ENCODE assay signal across 40 cellular contexts in the genomic region with DNA sequence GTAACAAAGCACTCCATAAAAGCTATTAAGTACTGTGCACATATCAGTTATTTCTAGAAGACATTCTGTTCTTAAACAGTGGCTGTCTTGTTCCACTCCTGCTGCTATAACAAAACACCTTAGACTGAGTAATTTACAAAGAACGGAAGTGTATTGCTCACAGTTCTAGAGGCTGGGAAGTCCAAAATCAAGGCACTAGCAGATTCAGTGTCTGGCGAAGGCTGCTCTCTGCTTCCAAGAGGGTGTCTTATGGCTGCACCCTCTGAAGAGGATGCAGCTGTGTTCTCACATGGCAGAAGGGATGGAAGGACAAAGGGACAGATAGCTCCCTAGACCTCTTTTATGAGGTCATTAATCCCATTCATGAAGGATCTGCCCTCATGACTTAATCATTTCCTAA.
"Had no signal": no experiment of that assay in that cellular context is flagged by ENCODE, and none has a peak within 500 bp of the region (broad histone marks: within the 10 kb centered on the region; RNA-seq: fewer than 3 reads in every experiment).

No MANE protein-coding gene starts in this region.

- FAIRE-seq: astrocyte, bronchial epithelial cell had no signal

- H3K36me3 ChIP-seq: adrenal gland, ascending aorta, brain microvascular endothelial cell, breast epithelium, cardiac muscle cell had no signal

- H3K4me3 Mint-ChIP-seq: activated naive CD4-positive, alpha-beta T cell treated with anti-CD3 and anti-CD28 coated beads for 36 hours; activated naive CD4-positive, alpha-beta T cell treated with anti-CD3 and anti-CD28 coated beads, Interleukin-2, amount 10 ng/mL, durations not matched to agents 7 days and 5 days; activated naive CD4-positive, alpha-beta T cell treated with anti-CD3 and anti-CD28 coated beads, Interleukin-2, amount 50 U/mL, for 24 hours; activated naive CD8-positive, alpha-beta T cell; activated naive CD8-positive, alpha-beta T cell treated with anti-CD3 and anti-CD28 coated beads for 36 hours; activated naive CD8-positive, alpha-beta T cell treated with anti-CD3 and anti-CD28 coated beads, Interleukin-2, amount 10 ng/mL, durations not matched to agents 7 days and 5 days; activated naive CD8-positive, alpha-beta T cell treated with anti-CD3 and anti-CD28 coated beads, Interleukin-2, amount 50 U/mL, for 24 hours; activated T-cell treated with anti-CD3 and anti-CD28 coated beads, Interleukin-2, amount 50 U/mL, for 24 hours; activated T-cell treated with anti-CD3 and anti-CD28 coated beads, Interleukin-2, amount 50 U/mL, for 4 hours; activated T-cell treated with anti-CD3 and anti-CD28 coated beads, Interleukin-2, amount 50 U/mL, for 72 hours; activated T-helper 1 cell treated with anti-CD3 and anti-CD28 coated beads, Interleukin-12 subunit alpha, Interleukin-12 subunit beta, Interleukin-2, Interleukin-4 antibody, amounts not matched to agents 30 ng/mL and 10 ng/mL and 1 ng/mL, durations not matched to agents 14 hours and 24 hours and 36 hours; activated T-helper 17 cell treated with anti-CD3 and anti-CD28 coated beads, Interleukin-2, amount 50 U/mL, for 72 hours; brain; central memory CD8-positive, alpha-beta T cell had no signal

- DNase-seq: activated effector memory CD4-positive, alpha-beta T cell treated with anti-CD3 and anti-CD28 coated beads, Interleukin-2, amount 50 U/mL, for 16 hours; activated effector memory CD4-positive, alpha-beta T cell treated with Interleukin-2 at 50 U/mL for 16 hours; activated gamma-delta T cell; activated gamma-delta T cell treated with Interleukin-2 at 50 U/mL for 16 hours; activated naive CD4-positive, alpha-beta T cell; activated naive CD4-positive, alpha-beta T cell treated with anti-CD3 and anti-CD28 coated beads for 36 hours; activated naive CD4-positive, alpha-beta T cell treated with anti-CD3 and anti-CD28 coated beads, Interleukin-2, amount 10 ng/mL, durations not matched to agents 7 days and 5 days; activated naive CD4-positive, alpha-beta T cell treated with anti-CD3 and anti-CD28 coated beads, Interleukin-2, amount 50 U/mL, for 16 hours; activated naive CD4-positive, alpha-beta T cell treated with Interleukin-2 at 50 U/mL for 16 hours; activated naive CD8-positive, alpha-beta T cell treated with anti-CD3 and anti-CD28 coated beads for 36 hours; activated naive CD8-positive, alpha-beta T cell treated with anti-CD3 and anti-CD28 coated beads, Interleukin-2, amount 10 ng/mL, durations not matched to agents 7 days and 5 days; activated naive CD8-positive, alpha-beta T cell treated with anti-CD3 and anti-CD28 coated beads, Interleukin-2, amount 50 U/mL, for 24 hours; activated T-cell treated with anti-CD3 and anti-CD28 coated beads, Interleukin-2, amount 50 U/mL, for 1 hour; activated T-cell treated with anti-CD3 and anti-CD28 coated beads, Interleukin-2, amount 50 U/mL, for 24 hours; activated T-cell treated with anti-CD3 and anti-CD28 coated beads, Interleukin-2, amount 50 U/mL, for 4 hours; activated T-cell treated with anti-CD3 and anti-CD28 coated beads, Interleukin-2, amount 50 U/mL, for 48 hours; activated T-cell treated with anti-CD3 and anti-CD28 coated beads, Interleukin-2, amount 50 U/mL, for 72 hours; adrenal gland; amniotic stem cell; amygdala; anterior cingulate cortex; aorta; body of pancreas; brain microvascular endothelial cell; caudate nucleus; central memory CD4-positive, alpha-beta T cell; cerebellar nuclear complex had no signal

- H3K9me3 ChIP-seq: adrenal gland, ascending aorta, body of pancreas, breast epithelium had no signal

- H3K4me1 ChIP-seq: adrenal gland, ascending aorta, breast epithelium had no signal

- H3K27ac Mint-ChIP-seq: activated naive CD4-positive, alpha-beta T cell treated with anti-CD3 and anti-CD28 coated beads for 36 hours; activated naive CD4-positive, alpha-beta T cell treated with anti-CD3 and anti-CD28 coated beads, Interleukin-2, amount 10 ng/mL, durations not matched to agents 7 days and 5 days; activated naive CD4-positive, alpha-beta T cell treated with anti-CD3 and anti-CD28 coated beads, Interleukin-2, amount 50 U/mL, for 24 hours; activated naive CD4-positive, alpha-beta T cell treated with anti-CD3 and anti-CD28 coated beads, Interleukin-2, amount 50 U/mL, for 72 hours; activated naive CD8-positive, alpha-beta T cell; activated naive CD8-positive, alpha-beta T cell treated with anti-CD3 and anti-CD28 coated beads for 36 hours; activated naive CD8-positive, alpha-beta T cell treated with anti-CD3 and anti-CD28 coated beads, Interleukin-2, amount 10 ng/mL, durations not matched to agents 7 days and 5 days; activated naive CD8-positive, alpha-beta T cell treated with anti-CD3 and anti-CD28 coated beads, Interleukin-2, amount 50 U/mL, for 24 hours; activated T-cell treated with anti-CD3 and anti-CD28 coated beads, Interleukin-2, amount 50 U/mL, for 24 hours; activated T-cell treated with anti-CD3 and anti-CD28 coated beads, Interleukin-2, amount 50 U/mL, for 72 hours; activated T-helper 1 cell treated with anti-CD3 and anti-CD28 coated beads, Interleukin-12 subunit alpha, Interleukin-12 subunit beta, Interleukin-2, Interleukin-4 antibody, amounts not matched to agents 30 ng/mL and 10 ng/mL and 1 ng/mL, durations not matched to agents 14 hours and 24 hours and 36 hours; activated T-helper 17 cell treated with anti-CD3 and anti-CD28 coated beads, Interleukin-2, amount 50 U/mL, for 72 hours; activated T-helper 2 cell treated with anti-CD3 and anti-CD28 coated beads, Interferon-gamma antibody, Interleukin-2, Interleukin-4, amounts not matched to agents 10 μg/mL and 5 μg/mL and 100 μg/mL, durations not matched to agents 14 hours and 24 hours and 36 hours; brain had no signal

- H3K27ac ChIP-seq: adrenal gland, ascending aorta, brain microvascular endothelial cell, breast epithelium, cardiac muscle cell had no signal

- H3K36me3 Mint-ChIP-seq: activated naive CD4-positive, alpha-beta T cell treated with anti-CD3 and anti-CD28 coated beads, Interleukin-2, amount 10 ng/mL, durations not matched to agents 7 days and 5 days; activated naive CD4-positive, alpha-beta T cell treated with anti-CD3 and anti-CD28 coated beads, Interleukin-2, amount 50 U/mL, for 24 hours; activated naive CD4-positive, alpha-beta T cell treated with anti-CD3 and anti-CD28 coated beads, Interleukin-2, amount 50 U/mL, for 72 hours; activated naive CD8-positive, alpha-beta T cell; activated naive CD8-positive, alpha-beta T cell treated with anti-CD3 and anti-CD28 coated beads for 36 hours; activated naive CD8-positive, alpha-beta T cell treated with anti-CD3 and anti-CD28 coated beads, Interleukin-2, amount 10 ng/mL, durations not matched to agents 7 days and 5 days; brain had no signal

- H3K27me3 ChIP-seq: adrenal gland, ascending aorta, body of pancreas, breast epithelium, cardiac muscle cell had no signal

- ATAC-seq: activated naive CD4-positive, alpha-beta T cell treated with anti-CD3 and anti-CD28 coated beads, Interleukin-2, amount 50 U/mL, for 72 hours; activated naive CD8-positive, alpha-beta T cell treated with anti-CD3 and anti-CD28 coated beads, Interleukin-2, amount 50 U/mL, for 24 hours; activated T-cell treated with anti-CD3 and anti-CD28 coated beads, Interleukin-2, amount 50 U/mL, for 4 hours; activated T-cell treated with anti-CD3 and anti-CD28 coated beads, Interleukin-2, amount 50 U/mL, for 72 hours; activated T-helper 17 cell treated with anti-CD3 and anti-CD28 coated beads, Interleukin-2, amount 50 U/mL, for 72 hours had no signal

- H3K9me3 Mint-ChIP-seq: activated naive CD4-positive, alpha-beta T cell treated with anti-CD3 and anti-CD28 coated beads, Interleukin-2, amount 10 ng/mL, durations not matched to agents 7 days and 5 days; activated naive CD4-positive, alpha-beta T cell treated with anti-CD3 and anti-CD28 coated beads, Interleukin-2, amount 50 U/mL, for 24 hours; activated naive CD8-positive, alpha-beta T cell treated with anti-CD3 and anti-CD28 coated beads for 36 hours; activated naive CD8-positive, alpha-beta T cell treated with anti-CD3 and anti-CD28 coated beads, Interleukin-2, amount 50 U/mL, for 24 hours; activated T-cell treated with anti-CD3 and anti-CD28 coated beads, Interleukin-2, amount 50 U/mL, for 4 hours; activated T-cell treated with anti-CD3 and anti-CD28 coated beads, Interleukin-2, amount 50 U/mL, for 72 hours; activated T-helper 1 cell treated with anti-CD3 and anti-CD28 coated beads, Interleukin-12 subunit alpha, Interleukin-12 subunit beta, Interleukin-2, Interleukin-4 antibody, amounts not matched to agents 30 ng/mL and 10 ng/mL and 1 ng/mL, durations not matched to agents 14 hours and 24 hours and 36 hours; activated T-helper 17 cell treated with anti-CD3 and anti-CD28 coated beads, Interleukin-2, amount 50 U/mL, for 72 hours; activated T-helper 2 cell treated with anti-CD3 and anti-CD28 coated beads, Interferon-gamma antibody, Interleukin-2, Interleukin-4, amounts not matched to agents 10 μg/mL and 5 μg/mL and 100 μg/mL, durations not matched to agents 14 hours and 24 hours and 36 hours; central memory CD8-positive, alpha-beta T cell had no signal

- H3K4me3 ChIP-seq: adrenal gland, ascending aorta, body of pancreas, breast epithelium, cardiac muscle cell had no signal

- H3K4me1 Mint-ChIP-seq: activated naive CD4-positive, alpha-beta T cell treated with anti-CD3 and anti-CD28 coated beads, Interleukin-2, amount 10 ng/mL, durations not matched to agents 7 days and 5 days; activated naive CD4-positive, alpha-beta T cell treated with anti-CD3 and anti-CD28 coated beads, Interleukin-2, amount 50 U/mL, for 24 hours; activated naive CD8-positive, alpha-beta T cell treated with anti-CD3 and anti-CD28 coated beads for 36 hours; activated naive CD8-positive, alpha-beta T cell treated with anti-CD3 and anti-CD28 coated beads, Interleukin-2, amount 10 ng/mL, durations not matched to agents 7 days and 5 days; activated naive CD8-positive, alpha-beta T cell treated with anti-CD3 and anti-CD28 coated beads, Interleukin-2, amount 50 U/mL, for 24 hours; activated T-helper 17 cell treated with anti-CD3 and anti-CD28 coated beads, Interleukin-2, amount 50 U/mL, for 72 hours; central memory CD8-positive, alpha-beta T cell had no signal

- H3K27me3 Mint-ChIP-seq: activated naive CD8-positive, alpha-beta T cell had no signal
